ENCODE assay signal across 1 cellular context in genomic region chr2:127398239-127398590, GRCh38.
TF ChIP-seq lines count a peak whose summit lies in the region.

No MANE protein-coding gene starts in this region.

TF ChIP-seq in K562, 482 proteins besides CTCF, POLR2A, EP300 and RAD21 (continued from another document):
- TF ChIP-seq PKNOX1 (IDR thresholded peaks at IDR 0.05) (peak; percentile 56), TRIM28 (IDR thresholded peaks at IDR 0.05) (no peak), SMARCE1 (IDR thresholded peaks at IDR 0.05) (peak; percentile 70), HDAC2 (IDR thresholded peaks at IDR 0.05) (no peak), TFAP4 (CRISPR knock-in tag; IDR thresholded peaks at IDR 0.05; ENCODE audit: borderline replicate concordance) (peak; percentile 100), JUND (IDR thresholded peaks at IDR 0.05; ENCODE audit: borderline replicate concordance, low read depth, low read length) (peak; percentile 99), JUND (tag; IDR thresholded peaks at IDR 0.05; ENCODE audit: borderline replicate concordance, low read depth, low read length) (peak; percentile 98; the same call in 2 of the 3 replicates), ZNF134 (CRISPR knock-in tag; conservative IDR thresholded peaks at IDR 0.05) (no peak), ARID4B (CRISPR knock-in tag; IDR thresholded peaks at IDR 0.05) (no peak), ARID1B (IDR thresholded peaks at IDR 0.05) (peak; percentile 65), SMARCA4 (IDR thresholded peaks at IDR 0.05) (peak; percentile 70), PHB (CRISPR knock-in tag; IDR thresholded peaks at IDR 0.05) (no peak), YY1 (IDR thresholded peaks at IDR 0.05; ENCODE audit: borderline replicate concordance in 1 of 3, control insufficient read depth in 1 of 3, extremely low read depth in 1 of 3, insufficient read depth in 3 of 3, insufficient read length in 1 of 3, insufficient replicate concordance in 2 of 3, low read depth in 1 of 3, low read length in 2 of 3) (no peak), NCOR1 (IDR thresholded peaks at IDR 0.05) (peak; percentile 24; the same call in 1 of the 2 replicates), EP400 (IDR thresholded peaks at IDR 0.05) (no peak), ZNF444 (CRISPR knock-in tag; IDR thresholded peaks at IDR 0.05) (no peak), WHSC1 (IDR thresholded peaks at IDR 0.05; ENCODE audit: low read length) (no peak), DACH1 (IDR thresholded peaks at IDR 0.05; ENCODE audit: partially characterized antibody) (peak; percentile 99), FOSL1 (tag; conservative IDR thresholded peaks at IDR 0.05) (peak; percentile 91), L3MBTL2 (IDR thresholded peaks at IDR 0.05) (peak; percentile 62), MEIS2 (IDR thresholded peaks at IDR 0.05; ENCODE audit: partially characterized antibody) (peak; percentile 28), DPF2 (IDR thresholded peaks at IDR 0.05) (peak; percentile 76), PREB (CRISPR knock-in tag; IDR thresholded peaks at IDR 0.05) (no peak), SIRT6 (IDR thresholded peaks at IDR 0.05; ENCODE audit: low read depth, low read length) (no peak), ZNF184 (CRISPR knock-in tag; IDR thresholded peaks at IDR 0.05) (no peak), ZNF197 (CRISPR knock-in tag; IDR thresholded peaks at IDR 0.05; ENCODE audit: low read depth) (no peak), CCNT2 (IDR thresholded peaks at IDR 0.05; ENCODE audit: borderline replicate concordance, extremely low read depth, insufficient read length, low read depth, low read length) (no peak), SIN3A (IDR thresholded peaks at IDR 0.05; ENCODE audit: borderline replicate concordance in 2 of 2, control insufficient read depth in 1 of 2, low read depth in 2 of 2, low read length in 2 of 2) (0 out of 4 replicates have a peak, but pooled peaks of 1 of the 2 experiments have one; percentile 43)
